Comparison of ENCODE assay signal across 12 cellular contexts in the genomic region with DNA sequence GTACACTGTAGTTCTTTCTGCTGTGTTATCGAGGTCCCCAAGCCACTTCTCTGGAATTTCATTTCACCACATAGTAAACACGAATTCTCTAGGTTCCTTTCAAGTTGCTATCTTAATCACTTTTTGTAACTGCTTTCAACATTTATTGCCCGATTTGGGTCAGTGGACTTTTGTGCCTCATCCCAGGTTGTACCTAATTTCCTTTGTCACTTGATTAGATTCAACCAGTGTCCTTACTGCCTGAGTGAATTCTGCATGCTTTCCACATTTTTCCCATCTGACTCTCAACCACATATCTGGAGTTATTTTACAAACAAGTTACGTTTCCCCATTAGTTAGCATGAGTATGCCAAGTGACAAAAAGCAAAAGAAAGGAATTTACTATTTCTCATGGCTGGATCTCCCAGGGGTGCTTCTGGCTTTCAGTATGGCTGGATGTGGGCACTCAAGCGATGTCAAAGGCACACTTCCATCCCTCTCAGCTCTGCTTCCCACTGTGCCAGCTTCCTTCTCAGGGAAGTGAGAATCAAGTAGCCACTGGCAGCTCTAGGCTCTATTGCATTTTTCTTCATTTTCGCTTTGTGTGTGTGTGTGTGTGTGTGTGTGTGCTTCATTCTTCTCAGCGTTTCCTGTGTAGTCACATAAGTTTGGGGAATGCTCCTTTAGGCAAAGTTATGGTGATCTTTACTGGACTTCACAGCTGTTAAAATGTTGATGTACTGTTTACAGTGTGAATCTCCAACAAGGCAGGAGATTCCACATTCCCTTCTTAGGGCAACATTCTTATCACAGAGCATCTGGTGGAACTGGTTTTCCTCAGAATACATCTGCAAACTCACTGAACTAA.
DNase-seq lines count a peak whose midpoint lies in the region; ATAC-seq and TF ChIP-seq lines count a peak whose summit lies in the region.
"Had no signal": no experiment of that assay in that cellular context is flagged by ENCODE, and none has a peak within 500 bp of the region (broad histone marks: within the 10 kb centered on the region; RNA-seq: fewer than 3 reads in every experiment).

No MANE protein-coding gene starts in this region.

- H3K4me3 ChIP-seq in esophagus squamous epithelium (no peak overlapping the region), trophoblast cell (ENCODE audit: low read depth, low read length) (no peak overlapping the region), OCI-LY7 (ENCODE audit: low read depth, low read length, poor library complexity, severe bottlenecking) (no peak overlapping the region)
- H3K4me3 ChIP-seq: thoracic aorta had no signal

- H3K27ac ChIP-seq in esophagus squamous epithelium (peak overlapping the region in 3 of 4 donors; percentile 28 to 49 (median 31)), trophoblast cell (ENCODE audit: low read depth, low read length) (peak overlapping the region; percentile 91), OCI-LY7 (ENCODE audit: low read depth, low read length, poor library complexity, severe bottlenecking) (no peak overlapping the region)
- H3K27ac ChIP-seq: thoracic aorta had no signal

- peak overlapping the region; percentile 54 for H2BK120ac ChIP-seq in trophoblast cell (ENCODE audit: insufficient read depth, low read length, poor library complexity)

- peak; percentile 84 for DNase-seq in ELR (ENCODE audit: low read depth)
- DNase-seq in RPMI7951 (ENCODE audit: low read depth) = peak; percentile 77
- DNase-seq in esophagus squamous epithelium (lab: John Stamatoyannopoulos, UW) = no peak
- peak; percentile 85 to 96 for DNase-seq in trophoblast cell
- DNase-seq in SK-N-DZ (ENCODE audit: low spot score) = no peak
- no peak for DNase-seq in COLO668 (lab: John Stamatoyannopoulos, UW; ENCODE audit: unreplicated experiment)
- no peak for DNase-seq in OCI-LY7 (ENCODE audit: low spot score)
- DNase-seq: amygdala, NCI-H526 treated with DMSO at 0.1 percent for 48 hours had no signal

- no peak overlapping the region for H4K8ac ChIP-seq in trophoblast cell (ENCODE audit: low read depth, low read length)

- no TSS peak for BruUV-seq in OCI-LY7 (replicated peaks; lab: Mats Ljungman, UMichigan)

- peak overlapping the region; percentile 48 for H3K4ac ChIP-seq in trophoblast cell (ENCODE audit: low read depth, low read length)

- TF ChIP-seq CTCF in esophagus squamous epithelium (IDR thresholded peaks at IDR 0.05) (no peak), OCI-LY7 (conservative IDR thresholded peaks at IDR 0.05; ENCODE audit: low read length) (no peak)

- intact Hi-C loops in esophagus squamous epithelium (cut with DNase I) (no loop called here), OCI-LY7 (cut with micrococcal nuclease; ENCODE audit: unreplicated experiment) (no loop called here)

- H3K27me3 ChIP-seq in esophagus squamous epithelium = no peaks in the 10 kb centered on the region
- H3K27me3 ChIP-seq in trophoblast cell (ENCODE audit: insufficient read depth, low read length) = no peaks in the 10 kb centered on the region

- peak overlapping the region; percentile 88 for H2BK5ac ChIP-seq in trophoblast cell (ENCODE audit: low read depth, low read length, poor library complexity)

- peak overlapping the region; percentile 84 for H4K91ac ChIP-seq in trophoblast cell (ENCODE audit: low read depth, low read length)

- H3K9me3 ChIP-seq in esophagus squamous epithelium (no peaks in the 10 kb centered on the region), trophoblast cell (ENCODE audit: insufficient read depth, low read depth, low read length) (no peaks in the 10 kb centered on the region), OCI-LY7 (ENCODE audit: low read length) (no peaks in the 10 kb centered on the region)
- H3K9me3 ChIP-seq: thoracic aorta had no signal

- H3K4me1 ChIP-seq in esophagus squamous epithelium (peaks cover 11 to 84% (median 26%) of the 10 kb centered on the region in 3 donors), trophoblast cell (ENCODE audit: control insufficient read depth in 1 of 2, insufficient read depth in 2 of 2, low read length in 2 of 2) (peaks cover 48 to 57% of the 10 kb centered on the region in 2 experiments), OCI-LY7 (ENCODE audit: insufficient read depth, low read length, poor library complexity, severe bottlenecking) (no peaks in the 10 kb centered on the region)

- 48 to 57% methylated on average over 7 of the region's 7 CpGs for WGBS in esophagus squamous epithelium, 2 donors
- WGBS in trophoblast cell (ENCODE audit: extremely low coverage, insufficient coverage, insufficient read length) = no CpG with 5 or more reads among the region's 7 CpGs

- POLR2A ChIA-PET in OCI-LY7 (lab: Charles Lee) = interaction anchor here (0.7 kb wide), 1 partner anchor 188 kb away, joined by 3 read pairs; no protein-coding TSS in a partner anchor

- H3K9me2 ChIP-seq in OCI-LY7 (ENCODE audit: insufficient read depth, low read length) = no peaks in the 10 kb centered on the region

- H3K18ac ChIP-seq in trophoblast cell (ENCODE audit: low read length) = peak overlapping the region; percentile 46

- H3K23ac ChIP-seq in trophoblast cell (ENCODE audit: low read length) = no peak overlapping the region

- H2AFZ ChIP-seq in trophoblast cell (ENCODE audit: insufficient read depth, low read length, poor library complexity) = no peak overlapping the region
- no peak overlapping the region for H2AFZ ChIP-seq in OCI-LY7 (ENCODE audit: low read length)

- peaks cover 26% of the 10 kb centered on the region for H3K79me2 ChIP-seq in trophoblast cell (ENCODE audit: control insufficient read depth, insufficient read depth, low read length, poor library complexity)
- no peaks in the 10 kb centered on the region for H3K79me2 ChIP-seq in OCI-LY7 (ENCODE audit: insufficient read depth, low read depth, low read length)

- peak overlapping the region; percentile 83 for H2BK12ac ChIP-seq in trophoblast cell (ENCODE audit: low read length)

- no peak for TF ChIP-seq POLR2A in esophagus squamous epithelium (IDR thresholded peaks at IDR 0.05)

- no peak overlapping the region for H3K9ac ChIP-seq in trophoblast cell (ENCODE audit: low read length)

- H2AK5ac ChIP-seq in trophoblast cell (ENCODE audit: low read length) = no peak overlapping the region

- no peak overlapping the region for H4K12ac ChIP-seq in trophoblast cell (ENCODE audit: low read depth, low read length)

- H3K79me1 ChIP-seq in trophoblast cell (ENCODE audit: low read length) = peaks cover 51% of the 10 kb centered on the region

- peak overlapping the region; percentile 76 for H3K14ac ChIP-seq in trophoblast cell (ENCODE audit: low read length)

- ATAC-seq in GM21737 (IDR thresholded peaks at IDR 0.05; ENCODE audit: unreplicated experiment) = no peak
- ATAC-seq: activated CD4-positive, CD25-positive, alpha-beta regulatory T cell treated with anti-CD3 and anti-CD28 coated beads, Interleukin-2, amount 50 U/mL, for 24 hours had no signal

- H4K20me1 ChIP-seq in OCI-LY7 (ENCODE audit: insufficient read depth, low read length) = no peaks in the 10 kb centered on the region

- peaks cover 0 to 10% (median 0%) of the 10 kb centered on the region in 3 donors for H3K36me3 ChIP-seq in esophagus squamous epithelium
- peaks cover 4 to 5% of the 10 kb centered on the region in 2 experiments for H3K36me3 ChIP-seq in trophoblast cell (ENCODE audit: control insufficient read depth in 1 of 2, insufficient read depth in 2 of 2, low read length in 2 of 2)
- H3K36me3 ChIP-seq in OCI-LY7 (ENCODE audit: insufficient read depth, low read length) = no peaks in the 10 kb centered on the region

- CTCF ChIA-PET in OCI-LY7 (lab: Charles Lee; ENCODE audit: unreplicated experiment) = interaction anchor here (0.6 kb wide), 1 partner anchor 231 kb away, joined by 3 read pairs; no protein-coding TSS in a partner anchor

- peak overlapping the region; percentile 54 for H3K4me2 ChIP-seq in trophoblast cell (ENCODE audit: low read length)
- no peak overlapping the region for H3K4me2 ChIP-seq in OCI-LY7 (ENCODE audit: low read length)

Comparison
In these comparisons a context has a peak if more than half of its experiments do, and no peak if none do; other contexts are left out.
1. DNase-seq: peak in ELR (single experiment), RPMI7951 (single experiment) and trophoblast cell (2 of 2); none in esophagus squamous epithelium (single experiment), SK-N-DZ (single experiment), COLO668 (single experiment) and OCI-LY7 (single experiment).